ENCODE assay signal across 27 cellular contexts in genomic region chr2:194698012-194698411, GRCh38.
"Had no signal": no experiment of that assay in that cellular context is flagged by ENCODE, and none has a peak within 500 bp of the region (broad histone marks: within the 10 kb centered on the region; RNA-seq: fewer than 3 reads in every experiment).

No MANE protein-coding gene starts in this region.

- FAIRE-seq: bronchial epithelial cell, RCC 7860 had no signal

- DNase-seq: activated CD4-positive, alpha-beta T cell treated with anti-CD3 and anti-CD28 coated beads for 48 hours; activated CD4-positive, alpha-beta T cell treated with anti-CD3 and anti-CD28 coated beads, Interleukin-2, amount 50 U/mL, for 4 hours; activated CD4-positive, CD25-positive, alpha-beta regulatory T cell treated with anti-CD3 and anti-CD28 coated beads, Interleukin-2, amount 50 U/mL, for 72 hours; activated CD8-positive, alpha-beta T cell treated with anti-CD3 and anti-CD28 coated beads, Interleukin-2, amount 10 ng/mL, durations not matched to agents 7 days and 5 days; activated effector memory CD4-positive, alpha-beta T cell treated with anti-CD3 and anti-CD28 coated beads, Interleukin-2, amount 50 U/mL, for 16 hours; activated naive CD4-positive, alpha-beta T cell treated with Interleukin-2 at 50 U/mL for 16 hours; activated naive CD8-positive, alpha-beta T cell treated with anti-CD3 and anti-CD28 coated beads, Interleukin-2, amount 50 U/mL, for 24 hours; activated T-cell treated with anti-CD3 and anti-CD28 coated beads, Interleukin-2, amount 50 U/mL, for 4 hours; amniotic stem cell; body of pancreas; central memory CD4-positive, alpha-beta T cell; Kasumi-1; KBM-7; NCI-H1048; NCI-H1417; NCI-H1930; NCI-H345; NCI-H524; SHP77; SW 1271 had no signal

- ATAC-seq: activated CD8-positive, alpha-beta T cell treated with anti-CD3 and anti-CD28 coated beads, Interleukin-2, amount 10 ng/mL, durations not matched to agents 7 days and 5 days; activated naive CD4-positive, alpha-beta T cell treated with anti-CD3 and anti-CD28 coated beads, Interleukin-2, amount 50 U/mL, for 72 hours; activated naive CD8-positive, alpha-beta T cell treated with anti-CD3 and anti-CD28 coated beads, Interleukin-2, amount 50 U/mL, for 24 hours; activated T-cell treated with anti-CD3 and anti-CD28 coated beads, Interleukin-2, amount 50 U/mL, for 4 hours; body of pancreas; SK-N-SH treated with all-trans-retinoic acid at 6 μM for 48 hours; WTC11 had no signal

- H3K27ac ChIP-seq: ascending aorta, body of pancreas, SJSA1 had no signal
